8 cellular contexts compared by ENCODE assay signal in genomic region chr4:113639311-113639710, GRCh38.
DNase-seq lines count a peak whose midpoint lies in the region; ATAC-seq and TF ChIP-seq lines count a peak whose summit lies in the region.

No MANE protein-coding gene starts in this region.

- H3K4me2 ChIP-seq in BLaER1 treated with 17β-estradiol and CSF1 and Interleukin-3, amounts not matched to agents 10 nM and 100 nM, result peak overlapping the region; percentile 6 to 94 (median 28); a peak in 18 of 22 replicates

- H3K27me3 Mint-ChIP-seq in dendritic cell treated with granulocyte-macrophage colony-stimulating factor and Interleukin-4, amounts not matched to agents 40 ng/mL and 50 ng/mL, for 4 days, result no peaks in the 10 kb centered on the region
- H3K27me3 Mint-ChIP-seq in osteocyte (ENCODE audit: unreplicated experiment), result no peaks in the 10 kb centered on the region

- no peak overlapping the region for H3K9ac ChIP-seq in BLaER1 treated with 17β-estradiol and CSF1 and Interleukin-3, amounts not matched to agents 10 nM and 100 nM

- H3K36me3 ChIP-seq in BLaER1 treated with 17β-estradiol and CSF1 and Interleukin-3, amounts not matched to agents 10 nM and 100 nM, result peaks cover 0 to 31% (median 0%) of the 10 kb centered on the region in 11 experiments; a peak in 4 of 22 replicates

- H3K4me3 ChIP-seq in BLaER1 treated with 17β-estradiol and CSF1 and Interleukin-3, amounts not matched to agents 10 nM and 100 nM, result no peak overlapping the region

- H3K27me3 ChIP-seq in BLaER1 treated with 17β-estradiol and CSF1 and Interleukin-3, amounts not matched to agents 10 nM and 100 nM, result no peaks in the 10 kb centered on the region

- H3K9me3 Mint-ChIP-seq in dendritic cell treated with granulocyte-macrophage colony-stimulating factor and Interleukin-4, amounts not matched to agents 40 ng/mL and 50 ng/mL, for 4 days, result no peaks in the 10 kb centered on the region
- no peaks in the 10 kb centered on the region for H3K9me3 Mint-ChIP-seq in osteocyte (ENCODE audit: unreplicated experiment)

- peak overlapping the region; percentile 11 for H3K27ac Mint-ChIP-seq in dendritic cell treated with granulocyte-macrophage colony-stimulating factor and Interleukin-4, amounts not matched to agents 40 ng/mL and 50 ng/mL, for 4 days
- H3K27ac Mint-ChIP-seq in osteocyte (ENCODE audit: unreplicated experiment), result no peak overlapping the region

- ATAC-seq in GM18868 (IDR thresholded peaks at IDR 0.05; ENCODE audit: unreplicated experiment) (peak; percentile 20), HG03064 (IDR thresholded peaks at IDR 0.05; ENCODE audit: low read depth, unreplicated experiment) (peak; percentile 42)

- intact Hi-C loops in dendritic cell treated with granulocyte-macrophage colony-stimulating factor and Interleukin-4, amounts not matched to agents 40 ng/mL and 50 ng/mL, for 4 days (cut with micrococcal nuclease), result no loop called here

- peaks cover 48 to 85% (median 76%) of the 10 kb centered on the region in 10 experiments for H3K4me1 ChIP-seq in BLaER1 treated with 17β-estradiol and CSF1 and Interleukin-3, amounts not matched to agents 10 nM and 100 nM

- no peaks in the 10 kb centered on the region for H3K9me3 ChIP-seq in BLaER1 treated with 17β-estradiol and CSF1 and Interleukin-3, amounts not matched to agents 10 nM and 100 nM (replicated peaks in 1 of 11)

- peaks cover 24% of the 10 kb centered on the region for H3K4me1 Mint-ChIP-seq in dendritic cell treated with granulocyte-macrophage colony-stimulating factor and Interleukin-4, amounts not matched to agents 40 ng/mL and 50 ng/mL, for 4 days (ENCODE audit: low read depth)
- H3K4me1 Mint-ChIP-seq in osteocyte (ENCODE audit: unreplicated experiment), result peaks cover 37% of the 10 kb centered on the region

- DNase-seq in osteocyte (ENCODE audit: extremely low spot score, unreplicated experiment) (no peak), 8988T (no peak), NK-92 (lab: John Stamatoyannopoulos, UW; ENCODE audit: unreplicated experiment) (no peak)
- no peak for DNase-seq in central memory CD4-positive, alpha-beta T cell

- H4K20me1 ChIP-seq in BLaER1 treated with 17β-estradiol and CSF1 and Interleukin-3, amounts not matched to agents 10 nM and 100 nM, result peaks cover 0 to 97% (median 21%) of the 10 kb centered on the region in 11 experiments; a peak in 11 of 22 replicates

- TF ChIP-seq CTCF in osteocyte (IDR thresholded peaks at IDR 0.05), result no peak

- peak overlapping the region in 2 of 11 experiments; percentile 20 to 27; a peak in 2 of 22 replicates for H3K27ac ChIP-seq in BLaER1 treated with 17β-estradiol and CSF1 and Interleukin-3, amounts not matched to agents 10 nM and 100 nM

- no peak overlapping the region for H3K4me3 Mint-ChIP-seq in dendritic cell treated with granulocyte-macrophage colony-stimulating factor and Interleukin-4, amounts not matched to agents 40 ng/mL and 50 ng/mL, for 4 days
- no peak overlapping the region for H3K4me3 Mint-ChIP-seq in osteocyte (ENCODE audit: unreplicated experiment)

- no peaks in the 10 kb centered on the region for H3K36me3 Mint-ChIP-seq in dendritic cell treated with granulocyte-macrophage colony-stimulating factor and Interleukin-4, amounts not matched to agents 40 ng/mL and 50 ng/mL, for 4 days (ENCODE audit: low read depth)
- H3K36me3 Mint-ChIP-seq in osteocyte (ENCODE audit: unreplicated experiment), result peaks cover 6% of the 10 kb centered on the region
